Comparison of ENCODE assay signal across 9 cellular contexts in genomic region chr4:168496834-168497233, GRCh38. TPM values are rescaled to one million over a fixed set of nuclear protein-coding genes. Genes with fewer than 3 reads are reported as not detected.
DNase-seq lines count a peak whose midpoint lies in the region; ATAC-seq and TF ChIP-seq lines count a peak whose summit lies in the region.
"Had no signal": no experiment of that assay in that cellular context is flagged by ENCODE, and none has a peak within 500 bp of the region (broad histone marks: within the 10 kb centered on the region; RNA-seq: fewer than 3 reads in every experiment).

TSS of gene PALLD (plus strand) at chr4:168497052.

- peak; percentile 45 for DNase-seq in HCEC 1CT
- DNase-seq in adrenal gland, result no peak
- peak; percentile 76 for DNase-seq in cardiac septum (ENCODE audit: low spot score)
- DNase-seq in sigmoid colon, result no peak
- DNase-seq in activated CD8-positive, alpha-beta memory T cell treated with anti-CD3 and anti-CD28 coated beads, Interleukin-2, amount 10 ng/mL, durations not matched to agents 7 days and 5 days, result no peak
- DNase-seq: NCI-H69 had no signal

- H3K9me3 Mint-ChIP-seq in activated CD8-positive, alpha-beta memory T cell treated with anti-CD3 and anti-CD28 coated beads, Interleukin-2, amount 10 ng/mL, durations not matched to agents 7 days and 5 days (ENCODE audit: low read depth), result no peaks in the 10 kb centered on the region

- no peak for TF ChIP-seq POLR2A in adrenal gland (IDR thresholded peaks at IDR 0.05)
- TF ChIP-seq POLR2A in sigmoid colon (IDR thresholded peaks at IDR 0.05), result no peak

- no peak within 1 kb of the TSS for H3K4me3 Mint-ChIP-seq in activated CD8-positive, alpha-beta memory T cell treated with anti-CD3 and anti-CD28 coated beads, Interleukin-2, amount 10 ng/mL, durations not matched to agents 7 days and 5 days

- H3K36me3 Mint-ChIP-seq in activated CD8-positive, alpha-beta memory T cell treated with anti-CD3 and anti-CD28 coated beads, Interleukin-2, amount 10 ng/mL, durations not matched to agents 7 days and 5 days, result peaks cover 1% of the 10 kb centered on the region

- H3K27me3 Mint-ChIP-seq in activated CD8-positive, alpha-beta memory T cell treated with anti-CD3 and anti-CD28 coated beads, Interleukin-2, amount 10 ng/mL, durations not matched to agents 7 days and 5 days, result peaks cover 43% of the 10 kb centered on the region

- H3K4me1 ChIP-seq in adrenal gland (replicated peaks in 1 of 2) (no peaks in the 10 kb centered on the region), sigmoid colon (no peaks in the 10 kb centered on the region)

- intact Hi-C loops in adrenal gland (cut with DNase I) (no loop called here), cardiac septum (cut with DNase I) (loop anchor here (5.0 kb wide), 2 partner anchors 120 to 235 kb away; no protein-coding TSS in a partner anchor), sigmoid colon (cut with DNase I) (no loop called here)

- H3K4me3 ChIP-seq in adrenal gland, result no peak within 1 kb of the TSS
- peak within 1 kb of the TSS in 1 of 4 donors; percentile 1 for H3K4me3 ChIP-seq in sigmoid colon

- no peak within 1 kb of the TSS for H3K27ac Mint-ChIP-seq in activated CD8-positive, alpha-beta memory T cell treated with anti-CD3 and anti-CD28 coated beads, Interleukin-2, amount 10 ng/mL, durations not matched to agents 7 days and 5 days

- ATAC-seq in GM21723 (IDR thresholded peaks at IDR 0.05; ENCODE audit: unreplicated experiment) (no peak), GM18867 (IDR thresholded peaks at IDR 0.05; ENCODE audit: unreplicated experiment) (no peak), GM19463 (IDR thresholded peaks at IDR 0.05; ENCODE audit: unreplicated experiment) (no peak)
- no peak for ATAC-seq in activated CD8-positive, alpha-beta memory T cell treated with anti-CD3 and anti-CD28 coated beads, Interleukin-2, amount 10 ng/mL, durations not matched to agents 7 days and 5 days

- 44 to 56% (median 51%) methylated on average over 5 of the region's 5 CpGs for whole genome bisulfite sequencing in adrenal gland, 4 donors
- 56 to 71% methylated on average over 5 of the region's 5 CpGs for WGBS in sigmoid colon, 2 donors

- no peaks in the 10 kb centered on the region for H3K27me3 ChIP-seq in adrenal gland
- H3K27me3 ChIP-seq in sigmoid colon, result no peaks in the 10 kb centered on the region

- CTCF ChIA-PET in activated CD8-positive, alpha-beta memory T cell treated with anti-CD3 and anti-CD28 coated beads, Interleukin-2, amount 10 ng/mL, durations not matched to agents 7 days and 5 days (lab: Charles Lee), result no interaction called here

- no peak for TF ChIP-seq CTCF in adrenal gland (IDR thresholded peaks at IDR 0.05)
- TF ChIP-seq CTCF in sigmoid colon (IDR thresholded peaks at IDR 0.05), result no peak

- TF ChIP-seq EP300 in sigmoid colon (IDR thresholded peaks at IDR 0.05), result no peak

- no peaks in the 10 kb centered on the region for H3K4me1 Mint-ChIP-seq in activated CD8-positive, alpha-beta memory T cell treated with anti-CD3 and anti-CD28 coated beads, Interleukin-2, amount 10 ng/mL, durations not matched to agents 7 days and 5 days

- H3K36me3 ChIP-seq in adrenal gland (replicated peaks in 1 of 2) (no peaks in the 10 kb centered on the region), sigmoid colon (no peaks in the 10 kb centered on the region)

- H3K27ac ChIP-seq in adrenal gland, result no peak within 1 kb of the TSS
- no peak within 1 kb of the TSS for H3K27ac ChIP-seq in sigmoid colon

- H3K9me3 ChIP-seq in adrenal gland (replicated peaks in 1 of 3) (no peaks in the 10 kb centered on the region), sigmoid colon (no peaks in the 10 kb centered on the region)

RNA-seq across cellular contexts. Expression of gene PALLD, which starts in this region (rescaled TPM):
- total RNA-seq in adrenal gland, result 100 to 1,000 TPM in 3 of 8 donors, 10 to 100 TPM in 5; 64.6 to 203 (median 92.5) TPM
- polyA plus RNA-seq in adrenal gland, result 100 to 1,000 TPM in 1 of 3 donors, 10 to 100 TPM in 2; 30.3 to 133 (median 43.0) TPM
- total RNA-seq in cardiac septum, result 705 TPM
- 1,000 to 10,000 TPM; 1,233 to 1,991 (median 1,564) TPM for total RNA-seq in sigmoid colon
- polyA plus RNA-seq in sigmoid colon, result 10 to 100 TPM; 40.7 to 72.1 (median 71.5) TPM
- 1 to 10 TPM; 1.5 to 3.7 TPM for total RNA-seq in activated CD8-positive, alpha-beta memory T cell treated with anti-CD3 and anti-CD28 coated beads, Interleukin-2, amount 10 ng/mL, durations not matched to agents 7 days and 5 days

Comparison
In these comparisons a context has a peak if more than half of its experiments do, and no peak if none do; other contexts are left out.
1. RNA of gene PALLD (total RNA-seq): 1,233 to 1,991 TPM in sigmoid colon, 705 TPM in cardiac septum (single experiment) and 64.6 to 203 TPM in adrenal gland; 1.5 to 3.7 TPM in activated CD8-positive, alpha-beta memory T cell treated with anti-CD3 and anti-CD28 coated beads, Interleukin-2, amount 10 ng/mL, durations not matched to agents 7 days and 5 days; every median in the first group is over 10 times any median in the second.
2. DNase-seq: peak in HCEC 1CT (single experiment) and cardiac septum (single experiment); none in adrenal gland (0 of 7), sigmoid colon (single experiment) and activated CD8-positive, alpha-beta memory T cell treated with anti-CD3 and anti-CD28 coated beads, Interleukin-2, amount 10 ng/mL, durations not matched to agents 7 days and 5 days (single experiment).